Comparison of ENCODE assay signal across 9 cellular contexts in genomic region chr10:32481606-32482005, GRCh38.
"Had no signal": no experiment of that assay in that cellular context is flagged by ENCODE, and none has a peak within 500 bp of the region (broad histone marks: within the 10 kb centered on the region; RNA-seq: fewer than 3 reads in every experiment).

No MANE protein-coding gene starts in this region.

- H3K4me1 ChIP-seq: HAP-1 had no signal

- H2AFZ ChIP-seq: GM23248 had no signal

- H3K9ac ChIP-seq: GM23248 had no signal

- H3K27ac ChIP-seq: GM23248 had no signal

- H3K36me3 ChIP-seq: HAP-1 had no signal

- H3K9me3 ChIP-seq: HAP-1 had no signal

- FAIRE-seq: HTR-8/SVneo, K562 had no signal

- DNase-seq: GM23248, GOT3, H7, IMR-90, KG1 had no signal

- H3K4me3 ChIP-seq: GM23248, HAP-1, K562 had no signal

- ATAC-seq: HCT116, K562 had no signal
